In the genomic region with DNA sequence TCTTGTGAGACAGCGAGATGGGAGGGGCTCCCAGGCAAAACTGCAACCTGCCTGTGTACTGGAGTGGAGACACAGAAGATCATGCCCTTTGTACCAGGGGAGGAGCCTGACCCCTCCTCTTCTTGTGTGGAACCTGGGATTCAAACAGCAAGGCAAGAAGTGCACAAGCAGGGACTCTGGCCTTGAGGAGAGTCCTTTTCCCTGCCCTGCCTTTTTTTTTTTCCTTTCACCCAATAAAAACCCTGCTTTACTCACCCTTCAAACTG, we compare ENCODE assay signal across 16 cellular contexts.
"Had no signal": no experiment of that assay in that cellular context is flagged by ENCODE, and none has a peak within 500 bp of the region (broad histone marks: within the 10 kb centered on the region; RNA-seq: fewer than 3 reads in every experiment).

No MANE protein-coding gene starts in this region.

- H3K9me3 ChIP-seq: adrenal gland, gastroesophageal sphincter, prostate gland, thoracic aorta had no signal

- H3K27me3 ChIP-seq: adrenal gland, cardiac muscle cell, gastroesophageal sphincter had no signal

- H3K27ac Mint-ChIP-seq: activated B cell treated with CpG ODN at 0.5 μM for 24 hours; activated T-helper 17 cell treated with anti-CD3 and anti-CD28 coated beads, Interleukin-2, amount 50 U/mL, for 72 hours; nephron progenitor cell; stimulated activated effector memory CD8-positive, alpha-beta T cell treated with anti-CD3 and anti-CD28 coated beads, Interleukin-12 subunit alpha, Interleukin-12 subunit beta, amount 100 ng/mL, for 72 hours; T-helper 17 cell had no signal

- H3K27me3 Mint-ChIP-seq: activated B cell treated with CpG ODN at 0.5 μM for 24 hours; activated T-helper 17 cell treated with anti-CD3 and anti-CD28 coated beads, Interleukin-2, amount 50 U/mL, for 72 hours; T-helper 17 cell had no signal

- H3K36me3 ChIP-seq: adrenal gland, cardiac muscle cell, gastroesophageal sphincter, prostate gland, thoracic aorta had no signal

- H3K4me3 Mint-ChIP-seq: activated B cell treated with CpG ODN at 0.5 μM for 24 hours; activated T-helper 17 cell treated with anti-CD3 and anti-CD28 coated beads, Interleukin-2, amount 50 U/mL, for 72 hours; nephron progenitor cell; stimulated activated effector memory CD8-positive, alpha-beta T cell treated with anti-CD3 and anti-CD28 coated beads, Interleukin-12 subunit alpha, Interleukin-12 subunit beta, amount 100 ng/mL, for 72 hours; T-helper 17 cell had no signal

- DNase-seq: activated B cell treated with CpG ODN at 0.5 μM for 24 hours; activated CD4-positive, alpha-beta T cell treated with anti-CD3 and anti-CD28 coated beads, Interleukin-2, amount 50 U/mL, for 1 hour; activated naive CD4-positive, alpha-beta T cell treated with anti-CD3 and anti-CD28 coated beads, Interleukin-2, amount 50 U/mL, for 16 hours; adrenal gland; islet precursor cell; mesendoderm; nephron progenitor cell; stimulated activated CD4-positive, alpha-beta T cell treated with anti-CD3 and anti-CD28 coated beads, Interleukin-12 subunit alpha, Interleukin-12 subunit beta, amount 100 ng/mL, for 4 hours; stimulated activated CD4-positive, alpha-beta T cell treated with anti-CD3 and anti-CD28 coated beads, Interleukin-2, amount 100 ng/mL, for 24 hours; T-helper 17 cell had no signal

- ATAC-seq: activated T-helper 17 cell treated with anti-CD3 and anti-CD28 coated beads, Interleukin-2, amount 50 U/mL, for 72 hours; gastroesophageal sphincter; stimulated activated effector memory CD8-positive, alpha-beta T cell treated with anti-CD3 and anti-CD28 coated beads, Interleukin-12 subunit alpha, Interleukin-12 subunit beta, amount 100 ng/mL, for 72 hours; T-helper 17 cell had no signal

- H3K4me1 Mint-ChIP-seq: activated B cell treated with CpG ODN at 0.5 μM for 24 hours; activated T-helper 17 cell treated with anti-CD3 and anti-CD28 coated beads, Interleukin-2, amount 50 U/mL, for 72 hours; nephron progenitor cell; stimulated activated effector memory CD8-positive, alpha-beta T cell treated with anti-CD3 and anti-CD28 coated beads, Interleukin-12 subunit alpha, Interleukin-12 subunit beta, amount 100 ng/mL, for 72 hours; T-helper 17 cell had no signal

- H3K4me1 ChIP-seq: adrenal gland, gastroesophageal sphincter, prostate gland had no signal

- H3K9me3 Mint-ChIP-seq: nephron progenitor cell had no signal

- H3K27ac ChIP-seq: adrenal gland, cardiac muscle cell, gastroesophageal sphincter, prostate gland had no signal

- H3K4me3 ChIP-seq: adrenal gland, cardiac muscle cell, gastroesophageal sphincter, prostate gland, thoracic aorta had no signal

- H3K36me3 Mint-ChIP-seq: stimulated activated effector memory CD8-positive, alpha-beta T cell treated with anti-CD3 and anti-CD28 coated beads, Interleukin-12 subunit alpha, Interleukin-12 subunit beta, amount 100 ng/mL, for 72 hours had no signal
